In genomic region chr15:26050979-26051378, GRCh38 we compare ENCODE assay signal across 14 cellular contexts.
DNase-seq lines count a peak whose midpoint lies in the region; ATAC-seq lines count a peak whose summit lies in the region.
"Had no signal": no experiment of that assay in that cellular context is flagged by ENCODE, and none has a peak within 500 bp of the region (broad histone marks: within the 10 kb centered on the region; RNA-seq: fewer than 3 reads in every experiment).

No MANE protein-coding gene starts in this region.

- DNase-seq in Ammon's horn (ENCODE audit: low spot score), result peak; percentile 65
- DNase-seq in DMS 273 treated with DMSO at 0.1 percent for 48 hours (lab: John Stamatoyannopoulos, UW), result peak; percentile 65
- peak; percentile 52 for DNase-seq in NCI-H524 treated with DMSO at 0.1 percent for 48 hours (lab: John Stamatoyannopoulos, UW)
- peak; percentile 35 for DNase-seq in left kidney (ENCODE audit: low read depth, low spot score)
- DNase-seq in HUDEP-2 (lab: John Stamatoyannopoulos, UW; ENCODE audit: unreplicated experiment in 76 of 76), result no peak
- DNase-seq in epidermal melanocyte (ENCODE audit: insufficient read length, low spot score), result no peak
- DNase-seq: DMS79 treated with DMSO at 0.1 percent for 48 hours, GM23248, HFFc6, IMR-90, NCI-H1436, NCI-H1930 had no signal

- no peak for ATAC-seq in GM19395 (IDR thresholded peaks at IDR 0.05; ENCODE audit: unreplicated experiment)
- ATAC-seq: Right ventricle myocardium inferior had no signal

Comparison
In these comparisons a context has a peak if more than half of its experiments do, and no peak if none do; other contexts are left out.
1. DNase-seq: peak in Ammon's horn (single experiment), DMS 273 treated with DMSO at 0.1 percent for 48 hours (single experiment), NCI-H524 treated with DMSO at 0.1 percent for 48 hours (single experiment) and left kidney (single experiment); none in HUDEP-2 (0 of 76) and epidermal melanocyte (single experiment).